22 cellular contexts compared by ENCODE assay signal in the genomic region with DNA sequence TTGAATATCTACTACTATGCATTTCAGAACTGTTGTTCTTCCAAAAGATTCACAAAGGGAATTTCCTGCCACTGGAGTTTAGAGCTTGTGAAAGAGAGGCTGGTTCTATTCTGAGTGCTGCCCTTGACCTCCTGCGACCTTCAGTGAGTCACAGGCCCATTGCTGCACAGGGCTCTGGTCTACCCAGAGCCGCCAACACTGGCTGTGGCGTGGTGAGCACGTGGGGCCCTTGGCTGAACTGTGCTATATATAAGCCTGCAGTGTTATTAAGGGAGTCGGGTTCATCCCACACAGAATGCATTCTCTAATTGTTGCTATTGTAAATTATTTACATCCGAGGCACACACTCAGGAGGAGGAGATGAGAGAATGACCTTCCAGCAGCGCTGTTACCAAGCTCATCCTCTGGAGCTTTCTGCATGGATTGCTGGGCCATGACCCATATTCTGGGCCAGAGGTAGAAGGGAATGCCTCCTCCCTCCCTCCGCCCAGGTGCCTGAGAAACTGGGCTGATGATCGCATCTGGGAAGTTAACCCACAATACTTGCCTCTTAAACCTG. TPM values are rescaled to one million over a fixed set of nuclear protein-coding genes. Genes with fewer than 3 reads are reported as not detected.
DNase-seq lines count a peak whose midpoint lies in the region; ATAC-seq lines count a peak whose summit lies in the region.
"Had no signal": no experiment of that assay in that cellular context is flagged by ENCODE, and none has a peak within 500 bp of the region (broad histone marks: within the 10 kb centered on the region; RNA-seq: fewer than 3 reads in every experiment).

No MANE protein-coding gene starts in this region.

- ATAC-seq in HG03460 (IDR thresholded peaks at IDR 0.05; ENCODE audit: unreplicated experiment), result no peak
- ATAC-seq in left colon, result no peak
- ATAC-seq: activated CD4-positive, alpha-beta T cell treated with anti-CD3 and anti-CD28 coated beads for 36 hours; foreskin keratinocyte; pancreas had no signal

- H3K36me3 ChIP-seq in mesenchymal stem cell (ENCODE audit: control insufficient read depth in 1 of 2, insufficient read depth in 2 of 2, low read depth in 1 of 2, low read length in 2 of 2), result no peaks in the 10 kb centered on the region
- H3K36me3 ChIP-seq: pancreas, spleen, vagina had no signal

- no peak overlapping the region for H2BK12ac ChIP-seq in mesenchymal stem cell (ENCODE audit: low read length in 2 of 2)

- no peak overlapping the region for H2BK120ac ChIP-seq in mesenchymal stem cell (ENCODE audit: low read depth, low read length)

- H3K14ac ChIP-seq in mesenchymal stem cell (ENCODE audit: low read length in 2 of 2), result no peak overlapping the region

- no peak overlapping the region for H2AFZ ChIP-seq in mesenchymal stem cell (ENCODE audit: low read depth, low read length)

- no peak overlapping the region for H4K91ac ChIP-seq in mesenchymal stem cell (ENCODE audit: low read length)

- H3K27me3 ChIP-seq in mesenchymal stem cell (ENCODE audit: control insufficient read depth in 1 of 2, insufficient read depth in 1 of 2, low read length in 2 of 2), result no peaks in the 10 kb centered on the region
- H3K27me3 ChIP-seq: foreskin keratinocyte, pancreas, spleen, vagina had no signal

- H3K4me3 ChIP-seq in mesenchymal stem cell (ENCODE audit: insufficient read depth in 1 of 2, low read depth in 1 of 2, low read length in 2 of 2), result no peak overlapping the region
- H3K4me3 ChIP-seq: pancreas, spleen, vagina had no signal

- H3K23ac ChIP-seq in mesenchymal stem cell (ENCODE audit: low read length in 2 of 2), result no peak overlapping the region

- DNase-seq in AG20443 (ENCODE audit: low spot score) (peak; percentile 32), NCI-H2227 treated with DMSO at 0.1 percent for 48 hours (lab: John Stamatoyannopoulos, UW) (peak; percentile 37), glomerular visceral epithelial cell (ENCODE audit: extremely low spot score) (peak; percentile 20), mesenchymal stem cell (peak; percentile 2), left colon (no peak)
- no peak for DNase-seq in effector CD4-positive, alpha-beta T cell
- DNase-seq in stimulated activated naive CD4-positive, alpha-beta T cell treated with Interleukin-2 at 50 U/mL for 16 hours (lab: John Stamatoyannopoulos, UW), result no peak
- DNase-seq: activated CD4-positive, alpha-beta T cell treated with anti-CD3 and anti-CD28 coated beads for 36 hours; activated naive CD8-positive, alpha-beta T cell treated with anti-CD3 and anti-CD28 coated beads, Interleukin-2, amount 10 ng/mL, durations not matched to agents 7 days and 5 days; CD4-positive, alpha-beta memory T cell; foreskin keratinocyte; GOT3; NCI-H2081; SHP77 treated with DMSO at 0.1 percent for 48 hours; spleen; stimulated activated naive CD4-positive, alpha-beta T cell; T-helper 2 cell had no signal

- no peak overlapping the region for H2BK15ac ChIP-seq in mesenchymal stem cell (ENCODE audit: low read depth, poor library complexity, severe bottlenecking)

- H2AK5ac ChIP-seq in mesenchymal stem cell (ENCODE audit: low read length, severe bottlenecking), result no peak overlapping the region

- no peak overlapping the region for H3K18ac ChIP-seq in mesenchymal stem cell (ENCODE audit: low read depth in 1 of 2, low read length in 2 of 2)

- no peak overlapping the region for H3K4me2 ChIP-seq in mesenchymal stem cell (ENCODE audit: low read length, poor library complexity, severe bottlenecking)

- no peak overlapping the region for H4K8ac ChIP-seq in mesenchymal stem cell (ENCODE audit: low read length)

- H3K9ac ChIP-seq in mesenchymal stem cell (ENCODE audit: low read length), result no peak overlapping the region

- H3K4ac ChIP-seq in mesenchymal stem cell (ENCODE audit: low read depth in 1 of 2, low read length in 2 of 2), result no peak overlapping the region

- no peaks in the 10 kb centered on the region for H3K79me1 ChIP-seq in mesenchymal stem cell (replicated peaks; ENCODE audit: low read length, poor library complexity, severe bottlenecking)

- H3K9me3 ChIP-seq in mesenchymal stem cell (ENCODE audit: control insufficient read depth, low read length), result no peaks in the 10 kb centered on the region
- H3K9me3 ChIP-seq: pancreas, vagina had no signal

- no peaks in the 10 kb centered on the region for H3K4me1 ChIP-seq in mesenchymal stem cell (ENCODE audit: control insufficient read depth, insufficient read depth, low read depth, low read length)
- H3K4me1 ChIP-seq: foreskin keratinocyte, pancreas, spleen, vagina had no signal

- no peak overlapping the region for H3K27ac ChIP-seq in mesenchymal stem cell (ENCODE audit: low read length, poor library complexity, severe bottlenecking)
- H3K27ac ChIP-seq: foreskin keratinocyte, pancreas, spleen, vagina had no signal

- 32% methylated on average over 7 of the region's 9 CpGs for WGBS in mesenchymal stem cell

- H2BK5ac ChIP-seq in mesenchymal stem cell (ENCODE audit: low read depth, low read length, poor library complexity, severe bottlenecking), result no peak overlapping the region

- intact Hi-C loops in left colon (cut with DNase I, micrococcal nuclease), result no loop called here

RNA-seq across cellular contexts. Expression of gene BRINP1, which starts 47.0 kb away (rescaled TPM):
- 0.01 TPM for polyA plus RNA-seq in mesenchymal stem cell (2013, experiment 1 of 2)
- 0.01 TPM for polyA plus RNA-seq in mesenchymal stem cell (2013, experiment 2 of 2)
- under 1 TPM; 0.15 to 0.17 TPM for total RNA-seq in left colon
- total RNA-seq: activated CD4-positive, alpha-beta T cell treated with anti-CD3 and anti-CD28 coated beads for 36 hours; activated naive CD8-positive, alpha-beta T cell treated with anti-CD3 and anti-CD28 coated beads, Interleukin-2, amount 10 ng/mL, durations not matched to agents 7 days and 5 days; CD4-positive, alpha-beta memory T cell; HT-29; mononuclear cell had no signal
- polyA plus RNA-seq: CD4-positive, alpha-beta memory T cell had no signal

Comparison
In these comparisons a context has a peak if more than half of its experiments do, and no peak if none do; other contexts are left out.
1. DNase-seq: peak in AG20443 (single experiment), NCI-H2227 treated with DMSO at 0.1 percent for 48 hours (single experiment), glomerular visceral epithelial cell (single experiment) and mesenchymal stem cell (single experiment); none in effector CD4-positive, alpha-beta T cell (single experiment), stimulated activated naive CD4-positive, alpha-beta T cell treated with Interleukin-2 at 50 U/mL for 16 hours (single experiment) and left colon (0 of 2).